1 cellular context compared by ENCODE assay signal in the genomic region with DNA sequence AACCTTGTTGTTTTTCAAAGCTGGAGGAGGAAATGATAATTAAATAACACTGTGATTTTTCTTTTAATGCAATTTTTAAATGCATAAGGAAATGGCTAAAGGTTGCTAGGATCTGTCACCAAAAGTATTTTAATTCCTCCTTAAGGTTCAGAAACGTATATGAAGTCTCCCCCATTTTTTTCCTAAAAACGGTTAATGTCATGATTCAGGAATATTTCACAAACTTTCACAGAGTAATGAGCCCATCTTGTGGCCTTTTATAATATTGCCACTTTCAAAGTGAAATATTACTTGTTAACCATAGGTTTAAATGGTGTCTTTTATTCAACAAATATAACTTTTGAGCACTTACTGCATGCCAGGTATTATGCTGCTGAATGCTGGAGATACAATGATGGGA.
TF ChIP-seq lines count a peak whose summit lies in the region.

No MANE protein-coding gene starts in this region.

TF ChIP-seq in GM23338, 12 proteins besides CTCF, POLR2A, EP300 and RAD21 (continued from another document):
- TF ChIP-seq, protein P1, sequence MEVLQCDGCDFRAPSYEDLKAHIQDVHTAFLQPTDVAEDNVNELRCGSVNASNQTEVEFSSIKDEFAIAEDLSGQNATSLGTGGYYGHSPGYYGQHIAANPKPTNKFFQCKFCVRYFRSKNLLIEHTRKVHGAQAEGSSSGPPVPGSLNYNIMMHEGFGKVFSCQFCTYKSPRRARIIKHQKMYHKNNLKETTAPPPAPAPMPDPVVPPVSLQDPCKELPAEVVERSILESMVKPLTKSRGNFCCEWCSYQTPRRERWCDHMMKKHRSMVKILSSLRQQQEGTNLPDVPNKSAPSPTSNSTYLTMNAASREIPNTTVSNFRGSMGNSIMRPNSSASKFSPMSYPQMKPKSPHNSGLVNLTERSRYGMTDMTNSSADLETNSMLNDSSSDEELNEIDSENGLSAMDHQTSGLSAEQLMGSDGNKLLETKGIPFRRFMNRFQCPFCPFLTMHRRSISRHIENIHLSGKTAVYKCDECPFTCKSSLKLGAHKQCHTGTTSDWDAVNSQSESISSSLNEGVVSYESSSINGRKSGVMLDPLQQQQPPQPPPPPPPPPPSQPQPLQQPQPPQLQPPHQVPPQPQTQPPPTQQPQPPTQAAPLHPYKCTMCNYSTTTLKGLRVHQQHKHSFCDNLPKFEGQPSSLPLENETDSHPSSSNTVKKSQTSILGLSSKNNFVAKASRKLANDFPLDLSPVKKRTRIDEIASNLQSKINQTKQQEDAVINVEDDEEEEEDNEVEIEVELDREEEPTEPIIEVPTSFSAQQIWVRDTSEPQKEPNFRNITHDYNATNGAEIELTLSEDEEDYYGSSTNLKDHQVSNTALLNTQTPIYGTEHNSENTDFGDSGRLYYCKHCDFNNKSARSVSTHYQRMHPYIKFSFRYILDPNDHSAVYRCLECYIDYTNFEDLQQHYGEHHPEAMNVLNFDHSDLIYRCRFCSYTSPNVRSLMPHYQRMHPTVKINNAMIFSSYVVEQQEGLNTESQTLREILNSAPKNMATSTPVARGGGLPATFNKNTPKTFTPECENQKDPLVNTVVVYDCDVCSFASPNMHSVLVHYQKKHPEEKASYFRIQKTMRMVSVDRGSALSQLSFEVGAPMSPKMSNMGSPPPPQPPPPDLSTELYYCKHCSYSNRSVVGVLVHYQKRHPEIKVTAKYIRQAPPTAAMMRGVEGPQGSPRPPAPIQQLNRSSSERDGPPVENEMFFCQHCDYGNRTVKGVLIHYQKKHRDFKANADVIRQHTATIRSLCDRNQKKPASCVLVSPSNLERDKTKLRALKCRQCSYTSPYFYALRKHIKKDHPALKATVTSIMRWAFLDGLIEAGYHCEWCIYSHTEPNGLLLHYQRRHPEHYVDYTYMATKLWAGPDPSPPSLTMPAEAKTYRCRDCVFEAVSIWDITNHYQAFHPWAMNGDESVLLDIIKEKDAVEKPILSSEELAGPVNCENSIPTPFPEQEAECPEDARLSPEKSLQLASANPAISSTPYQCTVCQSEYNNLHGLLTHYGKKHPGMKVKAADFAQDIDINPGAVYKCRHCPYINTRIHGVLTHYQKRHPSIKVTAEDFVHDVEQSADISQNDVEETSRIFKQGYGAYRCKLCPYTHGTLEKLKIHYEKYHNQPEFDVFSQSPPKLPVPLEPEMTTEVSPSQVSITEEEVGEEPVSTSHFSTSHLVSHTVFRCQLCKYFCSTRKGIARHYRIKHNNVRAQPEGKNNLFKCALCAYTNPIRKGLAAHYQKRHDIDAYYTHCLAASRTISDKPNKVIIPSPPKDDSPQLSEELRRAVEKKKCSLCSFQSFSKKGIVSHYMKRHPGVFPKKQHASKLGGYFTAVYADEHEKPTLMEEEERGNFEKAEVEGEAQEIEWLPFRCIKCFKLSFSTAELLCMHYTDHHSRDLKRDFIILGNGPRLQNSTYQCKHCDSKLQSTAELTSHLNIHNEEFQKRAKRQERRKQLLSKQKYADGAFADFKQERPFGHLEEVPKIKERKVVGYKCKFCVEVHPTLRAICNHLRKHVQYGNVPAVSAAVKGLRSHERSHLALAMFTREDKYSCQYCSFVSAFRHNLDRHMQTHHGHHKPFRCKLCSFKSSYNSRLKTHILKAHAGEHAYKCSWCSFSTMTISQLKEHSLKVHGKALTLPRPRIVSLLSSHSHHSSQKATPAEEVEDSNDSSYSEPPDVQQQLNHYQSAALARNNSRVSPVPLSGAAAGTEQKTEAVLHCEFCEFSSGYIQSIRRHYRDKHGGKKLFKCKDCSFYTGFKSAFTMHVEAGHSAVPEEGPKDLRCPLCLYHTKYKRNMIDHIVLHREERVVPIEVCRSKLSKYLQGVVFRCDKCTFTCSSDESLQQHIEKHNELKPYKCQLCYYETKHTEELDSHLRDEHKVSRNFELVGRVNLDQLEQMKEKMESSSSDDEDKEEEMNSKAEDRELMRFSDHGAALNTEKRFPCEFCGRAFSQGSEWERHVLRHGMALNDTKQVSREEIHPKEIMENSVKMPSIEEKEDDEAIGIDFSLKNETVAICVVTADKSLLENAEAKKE (CRISPR knock-in tag; IDR thresholded peaks at IDR 0.05) = no peak
- TF ChIP-seq JUNB (IDR thresholded peaks at IDR 0.05; ENCODE audit: unreplicated experiment) = no peak
